ENCODE assay signal across 1 cellular context in the genomic region with DNA sequence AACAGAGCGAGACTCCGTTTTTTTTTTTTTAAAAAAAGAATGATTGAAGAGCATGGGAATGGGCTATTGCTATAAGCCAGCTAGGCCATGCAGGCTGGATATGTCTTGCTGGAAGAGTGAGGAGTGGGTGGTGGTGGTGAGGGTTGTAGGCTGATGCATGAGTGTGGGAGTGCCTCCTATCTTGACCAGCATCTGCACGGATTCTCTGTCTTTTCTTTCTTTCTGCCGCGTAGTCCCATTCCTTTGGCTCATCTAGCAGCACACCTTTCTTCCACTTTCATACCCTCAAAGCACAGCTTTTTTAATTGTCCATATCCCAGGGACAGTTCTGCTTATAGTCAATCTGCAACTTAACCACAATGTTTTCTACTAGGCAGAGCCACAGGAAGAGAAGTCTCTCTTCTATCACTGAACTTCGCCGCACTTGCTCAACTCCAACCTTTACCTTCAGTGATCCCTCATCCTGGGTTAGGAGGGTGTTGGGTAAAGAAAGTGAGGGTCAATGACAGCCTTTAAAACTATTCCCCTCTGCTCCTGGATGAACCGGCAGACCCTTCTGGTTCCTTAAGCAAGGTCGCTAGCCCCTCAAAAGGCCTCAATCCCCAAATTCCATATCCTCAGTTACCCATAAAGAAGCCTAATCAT.
TF ChIP-seq lines count a peak whose summit lies in the region.

No MANE protein-coding gene starts in this region.

TF ChIP-seq in GM23338, 12 proteins besides CTCF, POLR2A, EP300 and RAD21 (continued from another document):
- TF ChIP-seq ZNF462 (CRISPR knock-in tag; IDR thresholded peaks at IDR 0.05) (no peak), POLR2AphosphoS5 (IDR thresholded peaks at IDR 0.05; ENCODE audit: low read depth) (no peak), STAT1 (IDR thresholded peaks at IDR 0.05; ENCODE audit: unreplicated experiment) (no peak), EZH2phosphoT487 (IDR thresholded peaks at IDR 0.05; ENCODE audit: unreplicated experiment) (no peak)
